In the genomic region with DNA sequence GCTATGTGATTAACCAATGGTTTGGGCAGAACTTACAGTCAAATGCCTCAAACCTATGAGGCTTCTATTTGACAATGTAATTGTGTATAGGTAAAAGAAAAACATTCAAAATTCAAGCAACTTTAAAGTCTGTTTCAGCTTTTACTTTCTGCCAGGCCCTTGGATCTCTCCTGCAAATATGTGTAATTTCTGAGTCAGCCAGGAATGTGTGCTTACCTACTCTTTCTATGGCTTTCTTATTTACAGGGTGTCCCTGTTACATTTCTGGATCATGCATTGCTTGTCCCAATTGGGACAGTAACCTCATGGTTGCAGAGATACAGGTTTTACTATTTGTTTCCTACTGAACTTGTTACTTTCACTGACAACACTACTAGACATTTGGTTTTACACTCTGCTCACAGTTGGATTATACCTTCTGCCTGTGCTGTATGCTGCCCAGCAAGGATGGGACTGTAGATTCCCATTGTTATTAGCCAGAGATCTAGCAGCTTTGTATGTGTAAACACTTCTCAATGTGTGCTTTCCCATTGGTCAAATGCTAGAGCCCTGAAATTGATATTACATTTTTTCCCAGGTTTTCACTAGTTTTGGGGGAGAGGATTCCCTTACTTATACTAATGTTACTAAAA, we compare ENCODE assay signal across 17 cellular contexts.
DNase-seq lines count a peak whose midpoint lies in the region; ATAC-seq and TF ChIP-seq lines count a peak whose summit lies in the region.
"Had no signal": no experiment of that assay in that cellular context is flagged by ENCODE, and none has a peak within 500 bp of the region (broad histone marks: within the 10 kb centered on the region; RNA-seq: fewer than 3 reads in every experiment).

No MANE protein-coding gene starts in this region.

- H3K4me2 ChIP-seq in H9 (ENCODE audit: insufficient read depth, insufficient read length, low read length): no peak overlapping the region
- no peak overlapping the region for H3K4me2 ChIP-seq in fibroblast of lung (ENCODE audit: extremely low read depth, insufficient read depth, low read length)
- peak overlapping the region; percentile 59 for H3K4me2 ChIP-seq in skeletal muscle satellite cell (ENCODE audit: low read length)

- H3K4me3 Mint-ChIP-seq in H9: no peak overlapping the region
- H3K4me3 Mint-ChIP-seq in stimulated activated naive CD8-positive, alpha-beta T cell treated with anti-CD3 and anti-CD28 coated beads, Interleukin-15, amount 100 ng/mL, for 72 hours: no peak overlapping the region
- H3K4me3 Mint-ChIP-seq: activated B cell treated with CpG ODN at 0.5 μM for 24 hours, nephron progenitor cell had no signal

- no peak overlapping the region for H2BK5ac ChIP-seq in H9 (ENCODE audit: insufficient read length, low read length)

- no peak overlapping the region for H3K23ac ChIP-seq in H9 (ENCODE audit: insufficient read length, low read depth, low read length)

- no peak overlapping the region for H3K27ac Mint-ChIP-seq in H9
- no peak overlapping the region for H3K27ac Mint-ChIP-seq in stimulated activated naive CD8-positive, alpha-beta T cell treated with anti-CD3 and anti-CD28 coated beads, Interleukin-15, amount 100 ng/mL, for 72 hours
- H3K27ac Mint-ChIP-seq: activated B cell treated with CpG ODN at 0.5 μM for 24 hours, nephron progenitor cell had no signal

- H3K27me3 ChIP-seq in H9 (ENCODE audit: insufficient read depth, low read length) (no peaks in the 10 kb centered on the region), RWPE2 (ENCODE audit: insufficient read depth, poor library complexity, severe bottlenecking) (no peaks in the 10 kb centered on the region), fibroblast of lung (ENCODE audit: control insufficient read depth, insufficient read depth, low read length) (no peaks in the 10 kb centered on the region), skeletal muscle satellite cell (ENCODE audit: control insufficient read depth, insufficient read depth, low read length) (no peaks in the 10 kb centered on the region)

- ATAC-seq in RWPE2 (ENCODE audit: low read depth): peak; percentile 94
- ATAC-seq in stimulated activated naive CD8-positive, alpha-beta T cell treated with anti-CD3 and anti-CD28 coated beads, Interleukin-15, amount 100 ng/mL, for 72 hours: no peak

- H3K9me3 Mint-ChIP-seq in H9: no peaks in the 10 kb centered on the region
- H3K9me3 Mint-ChIP-seq in stimulated activated naive CD8-positive, alpha-beta T cell treated with anti-CD3 and anti-CD28 coated beads, Interleukin-15, amount 100 ng/mL, for 72 hours: no peaks in the 10 kb centered on the region
- H3K9me3 Mint-ChIP-seq: activated B cell treated with CpG ODN at 0.5 μM for 24 hours, nephron progenitor cell had no signal

- no peak overlapping the region for H3K4me3 ChIP-seq in RWPE2 (ENCODE audit: severe bottlenecking)
- no peak overlapping the region for H3K4me3 ChIP-seq in fibroblast of lung (replicated peaks in 1 of 4; ENCODE audit: control extremely low read depth in 1 of 4, insufficient read depth in 1 of 4, low read depth in 3 of 4, low read length in 4 of 4)
- no peak overlapping the region for H3K4me3 ChIP-seq in skeletal muscle satellite cell (ENCODE audit: low read length)
- H3K4me3 ChIP-seq: lung, thoracic aorta had no signal

- H2BK120ac ChIP-seq in H9 (ENCODE audit: low read depth, low read length, poor library complexity, severe bottlenecking): no peak overlapping the region

- H3K9me3 ChIP-seq in H9 (ENCODE audit: control insufficient read depth, low read depth, low read length) (no peaks in the 10 kb centered on the region), RWPE2 (ENCODE audit: severe bottlenecking) (no peaks in the 10 kb centered on the region), fibroblast of lung (ENCODE audit: control insufficient read depth, insufficient read depth, low read depth, low read length) (no peaks in the 10 kb centered on the region), skeletal muscle satellite cell (replicated peaks; ENCODE audit: low read length) (no peaks in the 10 kb centered on the region)
- H3K9me3 ChIP-seq: thoracic aorta had no signal

- H3K4me1 Mint-ChIP-seq in H9: peaks cover 0 to 4% of the 10 kb centered on the region in 2 experiments; a peak in 1 of 4 replicates
- no peaks in the 10 kb centered on the region for H3K4me1 Mint-ChIP-seq in stimulated activated naive CD8-positive, alpha-beta T cell treated with anti-CD3 and anti-CD28 coated beads, Interleukin-15, amount 100 ng/mL, for 72 hours
- H3K4me1 Mint-ChIP-seq: activated B cell treated with CpG ODN at 0.5 μM for 24 hours had no signal

- no peaks in the 10 kb centered on the region for H3K36me3 ChIP-seq in RWPE2 (ENCODE audit: low read depth)
- H3K36me3 ChIP-seq in fibroblast of lung (ENCODE audit: control insufficient read depth, insufficient read depth, low read length): no peaks in the 10 kb centered on the region
- H3K36me3 ChIP-seq in skeletal muscle satellite cell (ENCODE audit: insufficient read depth, low read length): no peaks in the 10 kb centered on the region
- H3K36me3 ChIP-seq: thoracic aorta had no signal

- H4K20me1 ChIP-seq in H9 (ENCODE audit: control insufficient read depth, insufficient read depth, insufficient read length): no peaks in the 10 kb centered on the region
- H4K20me1 ChIP-seq in fibroblast of lung (ENCODE audit: control insufficient read depth, extremely low read depth, insufficient read depth, low read length): no peaks in the 10 kb centered on the region

- H3K18ac ChIP-seq in H9 (ENCODE audit: insufficient read length, low read depth, low read length): no peak overlapping the region

- no peak overlapping the region for H3K14ac ChIP-seq in H9 (ENCODE audit: insufficient read depth, low read length)

- H3K79me1 ChIP-seq in H9 (ENCODE audit: insufficient read depth, low read depth, low read length, poor library complexity, severe bottlenecking): no peaks in the 10 kb centered on the region

- no peak overlapping the region for H3K4ac ChIP-seq in H9 (ENCODE audit: low read depth, low read length)

- H3K79me2 ChIP-seq in H9 (ENCODE audit: insufficient read depth, low read length): no peaks in the 10 kb centered on the region
- H3K79me2 ChIP-seq in fibroblast of lung (ENCODE audit: control insufficient read depth, insufficient read depth, low read length): no peaks in the 10 kb centered on the region

- TF ChIP-seq CTCF in H9 (conservative IDR thresholded peaks at IDR 0.05): no peak
- TF ChIP-seq CTCF in RWPE2 (IDR thresholded peaks at IDR 0.05; ENCODE audit: poor library complexity, severe bottlenecking): no peak
- no peak for TF ChIP-seq CTCF in fibroblast of lung (conservative IDR thresholded peaks at IDR 0.05 in 1 of 2, IDR thresholded peaks at IDR 0.05 in 1 of 2; ENCODE audit: low read depth in 1 of 2, low read length in 2 of 2)

- DNase-seq in H9: no peak
- no peak for DNase-seq in RWPE2 (ENCODE audit: low spot score)
- peak in 1 of 2 donors; percentile 57 for DNase-seq in fibroblast of lung (ENCODE audit: low read depth in 2 of 2)
- no peak for DNase-seq in cortex of kidney (lab: John Stamatoyannopoulos, UW)
- DNase-seq in stimulated activated naive CD8-positive, alpha-beta T cell treated with anti-CD3 and anti-CD28 coated beads, Interleukin-15, amount 100 ng/mL, for 72 hours: no peak
- no peak for DNase-seq in GOT3 (lab: John Stamatoyannopoulos, UW)
- DNase-seq: activated B cell treated with CpG ODN at 0.5 μM for 24 hours; activated effector memory CD4-positive, alpha-beta T cell treated with Interleukin-2 at 50 U/mL for 16 hours; aorta; dermis blood vessel endothelial cell; NCI-H774; nephron progenitor cell; stimulated activated CD4-positive, alpha-beta T cell treated with anti-CD3 and anti-CD28 coated beads, Interleukin-1b, Interleukin-23, amount 100 ng/mL, for 48 hours had no signal

- peaks cover 0 to 2% (median 0%) of the 10 kb centered on the region in 3 experiments; a peak in 1 of 7 replicates for H3K36me3 Mint-ChIP-seq in H9 (ENCODE audit: insufficient read depth in 1 of 3, low read depth in 3 of 3)

- H3K9ac ChIP-seq in H9 (ENCODE audit: extremely low read depth, insufficient read length, low read length) (no peak overlapping the region), fibroblast of lung (ENCODE audit: insufficient read depth, low read length) (no peak overlapping the region), skeletal muscle satellite cell (ENCODE audit: low read depth, low read length) (no peak overlapping the region)

- no peaks in the 10 kb centered on the region for H3K27me3 Mint-ChIP-seq in H9 (ENCODE audit: low read depth)
- peaks cover 7% of the 10 kb centered on the region for H3K27me3 Mint-ChIP-seq in stimulated activated naive CD8-positive, alpha-beta T cell treated with anti-CD3 and anti-CD28 coated beads, Interleukin-15, amount 100 ng/mL, for 72 hours

- H2BK20ac ChIP-seq in H9 (ENCODE audit: low read depth, low read length, poor library complexity, severe bottlenecking): no peak overlapping the region

- H3K4me1 ChIP-seq in H9 (ENCODE audit: insufficient read depth, low read length) (no peaks in the 10 kb centered on the region), RWPE2 (ENCODE audit: insufficient read depth, poor library complexity, severe bottlenecking) (peaks cover 8% of the 10 kb centered on the region), fibroblast of lung (ENCODE audit: control insufficient read depth, extremely low read depth, insufficient read depth, low read length) (peaks cover 2% of the 10 kb centered on the region), skeletal muscle satellite cell (ENCODE audit: control insufficient read depth, insufficient read depth, low read length) (peaks cover 10% of the 10 kb centered on the region)

- no peak overlapping the region for H2AFZ ChIP-seq in H9 (ENCODE audit: low read length)
- peak overlapping the region; percentile 17 for H2AFZ ChIP-seq in fibroblast of lung (ENCODE audit: low read length)

- H2BK12ac ChIP-seq in H9 (ENCODE audit: insufficient read length, low read depth, low read length): no peak overlapping the region

- H2AK5ac ChIP-seq in H9 (ENCODE audit: insufficient read length, low read length): no peak overlapping the region

- no peak overlapping the region for H3K56ac ChIP-seq in H9 (ENCODE audit: insufficient read length, low read depth, low read length)

- no peak overlapping the region for H3T11ph ChIP-seq in H9 (ENCODE audit: low read length)

- H4K8ac ChIP-seq in H9 (replicated peaks; ENCODE audit: insufficient read length, low read depth, low read length): no peak overlapping the region

- no peaks in the 10 kb centered on the region for H3K23me2 ChIP-seq in H9 (ENCODE audit: insufficient read length, low read depth, low read length, poor library complexity, severe bottlenecking)

- H4K91ac ChIP-seq in H9 (ENCODE audit: insufficient read length, low read depth, low read length): no peak overlapping the region

- H2BK15ac ChIP-seq in H9 (ENCODE audit: low read depth, low read length): no peak overlapping the region

- H3K27ac ChIP-seq in H9 (ENCODE audit: insufficient read length, low read depth, low read length) (no peak overlapping the region), RWPE2 (ENCODE audit: poor library complexity, severe bottlenecking) (no peak overlapping the region), fibroblast of lung (ENCODE audit: insufficient read depth, low read length) (no peak overlapping the region)
- H3K27ac ChIP-seq: C4-2B, thoracic aorta had no signal

- H4K5ac ChIP-seq in H9 (ENCODE audit: insufficient read length, low read depth, low read length): peak overlapping the region; percentile 72
